In the genomic region with DNA sequence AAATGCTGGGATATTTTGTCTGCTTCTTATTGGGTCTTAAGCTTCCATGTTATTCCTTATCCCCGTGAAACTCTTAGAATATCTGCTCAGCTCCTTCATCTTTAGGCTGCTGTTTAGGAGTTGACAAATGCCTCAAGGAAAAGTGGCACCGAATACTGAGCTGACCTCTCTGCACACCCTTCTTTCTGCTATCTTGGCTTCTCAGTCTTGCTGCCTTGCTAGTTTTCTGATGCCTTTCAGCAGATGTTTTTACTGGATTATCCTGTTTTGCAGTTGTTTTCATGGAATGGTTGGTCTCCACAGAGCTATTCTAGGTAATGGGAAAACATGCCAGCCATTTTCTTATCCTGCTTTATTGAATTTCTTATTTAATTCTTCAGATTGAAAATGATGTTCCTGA, we compare ENCODE assay signal across 34 cellular contexts.
"Had no signal": no experiment of that assay in that cellular context is flagged by ENCODE, and none has a peak within 500 bp of the region (broad histone marks: within the 10 kb centered on the region; RNA-seq: fewer than 3 reads in every experiment).

No MANE protein-coding gene starts in this region.

- DNase-seq: Karpas-422, Kasumi-1, MM.1S, MV-4-11, NCI-H1048, NCI-H1092, NCI-H1092 treated with DMSO at 0.1 percent for 48 hours, NCI-H1105, NCI-H1105 treated with DMSO at 0.1 percent for 48 hours, NCI-H1417, NCI-H1417 treated with DMSO at 0.1 percent for 48 hours, NCI-H1436, NCI-H1436 treated with DMSO at 0.1 percent for 48 hours, NCI-H146, NCI-H1694, NCI-H1694 treated with DMSO at 0.1 percent for 48 hours, NCI-H187, NCI-H187 treated with DMSO at 0.1 percent for 48 hours, NCI-H1930, NCI-H2029, NCI-H2029 treated with DMSO at 0.1 percent for 48 hours, NCI-H2081, NCI-H2081 treated with DMSO at 0.1 percent for 48 hours, NCI-H2107, NCI-H2171, NCI-H2171 treated with DMSO at 0.1 percent for 48 hours, NCI-H2227 treated with DMSO at 0.1 percent for 48 hours, NCI-H226, NCI-H345, NCI-H446, NCI-H446 treated with DMSO at 0.1 percent for 48 hours, NCI-H510A, NCI-H510A treated with DMSO at 0.1 percent for 48 hours, NCI-H524 had no signal
